ENCODE assay signal across 12 cellular contexts in genomic region chr1:76354236-76354635, GRCh38.
ATAC-seq and TF ChIP-seq lines count a peak whose summit lies in the region.
"Had no signal": no experiment of that assay in that cellular context is flagged by ENCODE, and none has a peak within 500 bp of the region (broad histone marks: within the 10 kb centered on the region; RNA-seq: fewer than 3 reads in every experiment).

No MANE protein-coding gene starts in this region.

- no peak overlapping the region for H3K27ac ChIP-seq in HEK293 (ENCODE audit: extremely low read depth, low read depth, low read length)
- H3K27ac ChIP-seq: 22Rv1; A549; BLaER1; BLaER1 treated with 17β-estradiol and CSF1 and Interleukin-3, amounts not matched to agents 10 nM and 100 nM; C4-2B had no signal

- no peak for TF ChIP-seq RAD21 in Ishikawa (IDR thresholded peaks at IDR 0.05; ENCODE audit: low read depth)

- no peaks in the 10 kb centered on the region for H3K9me3 ChIP-seq in HEK293 (ENCODE audit: control insufficient read depth, insufficient read depth, low read depth, low read length)
- H3K9me3 ChIP-seq: A549; BE2C; BLaER1; BLaER1 treated with 17β-estradiol and CSF1 and Interleukin-3, amounts not matched to agents 10 nM and 100 nM; Caco-2 had no signal

- H3K4me1 ChIP-seq in HEK293 (ENCODE audit: control insufficient read depth, insufficient read depth, low read length), result peaks cover 7% of the 10 kb centered on the region
- H3K4me1 ChIP-seq: A549, BE2C, BLaER1, Caco-2 had no signal

- no peak overlapping the region for H3K4me3 ChIP-seq in HEK293 (ENCODE audit: low read depth, low read length)
- H3K4me3 ChIP-seq: A549; BLaER1; BLaER1 treated with 17β-estradiol and CSF1 and Interleukin-3, amounts not matched to agents 10 nM and 100 nM had no signal

- CTCF ChIA-PET in HEK293 (lab: Yijun Ruan, JAX), result no interaction called here

- no peak for ATAC-seq in HG03108 (IDR thresholded peaks at IDR 0.05; ENCODE audit: unreplicated experiment)
- no peak for ATAC-seq in GM18517 (IDR thresholded peaks at IDR 0.05; ENCODE audit: unreplicated experiment)
- ATAC-seq: A549; CD8-positive, alpha-beta T cell had no signal

- no peaks in the 10 kb centered on the region for H3K36me3 ChIP-seq in HEK293 (ENCODE audit: control insufficient read depth in 2 of 2, insufficient read depth in 1 of 2, low read length in 2 of 2)
- H3K36me3 ChIP-seq: BE2C; BLaER1; BLaER1 treated with 17β-estradiol and CSF1 and Interleukin-3, amounts not matched to agents 10 nM and 100 nM had no signal

- POLR2A ChIA-PET in HEK293 (lab: Yijun Ruan, JAX), result no interaction called here

- no peak for TF ChIP-seq CTCF in HEK293 (tag by site-specific recombination; IDR thresholded peaks at IDR 0.05)

- no peak for TF ChIP-seq EP300 in Ishikawa (IDR thresholded peaks at IDR 0.05; ENCODE audit: borderline replicate concordance)

TF ChIP-seq in HEK293, 187 proteins besides CTCF, POLR2A, EP300 and RAD21:
- no peak for TF ChIP-seq KLF17 (tag by site-specific recombination; IDR thresholded peaks at IDR 0.05)
- TF ChIP-seq REST (tag by site-specific recombination; IDR thresholded peaks at IDR 0.05), result peak; percentile 58; the same call in 1 of the 2 replicates
- TF ChIP-seq ZNF654 (tag by site-specific recombination; IDR thresholded peaks at IDR 0.05; ENCODE audit: low read depth), result no peak
- no peak for TF ChIP-seq ZNF302 (tag by site-specific recombination; IDR thresholded peaks at IDR 0.05; ENCODE audit: low read depth)
- TF ChIP-seq ZNF549 (tag by site-specific recombination; IDR thresholded peaks at IDR 0.05), result no peak
- TF ChIP-seq ZNF624 (tag by site-specific recombination; IDR thresholded peaks at IDR 0.05), result no peak

TF ChIP-seq in Ishikawa, 13 proteins besides CTCF, POLR2A, EP300 and RAD21:
- TF ChIP-seq REST (IDR thresholded peaks at IDR 0.05; ENCODE audit: low read depth) (peak; percentile 59; the same call in 1 of the 2 replicates), USF1 (IDR thresholded peaks at IDR 0.05) (no peak), ZBTB7A (IDR thresholded peaks at IDR 0.05; ENCODE audit: low read depth) (no peak)
